In genomic region chr19:39842693-39843435, GRCh38 we compare ENCODE assay signal across 11 cellular contexts. TPM values are rescaled to one million over a fixed set of nuclear protein-coding genes. Genes with fewer than 3 reads are reported as not detected.
A peak's percentile ranks its signal among the peaks of the same experiment; 100 is the strongest.
DNase-seq lines count a peak whose midpoint lies in the region; ATAC-seq and TF ChIP-seq lines count a peak whose summit lies in the region.
"Had no signal": no experiment of that assay in that cellular context is flagged by ENCODE, and none has a peak within 500 bp of the region (broad histone marks: within the 10 kb centered on the region; RNA-seq: fewer than 3 reads in every experiment).

No MANE protein-coding gene starts in this region.

- no peaks in the 10 kb centered on the region for H3F3A ChIP-seq in PC-9 (ENCODE audit: insufficient read depth, low read depth)

- H2AFZ ChIP-seq in HCT116 (ENCODE audit: low read depth, low read length, poor library complexity, severe bottlenecking), result no peak overlapping the region
- no peak overlapping the region for H2AFZ ChIP-seq in PC-9

- H3K9me3 Mint-ChIP-seq in activated T-helper 1 cell treated with anti-CD3 and anti-CD28 coated beads, Interleukin-12 subunit alpha, Interleukin-12 subunit beta, Interleukin-2, Interleukin-4 antibody, amounts not matched to agents 30 ng/mL and 10 ng/mL and 1 ng/mL, durations not matched to agents 14 hours and 24 hours and 36 hours, result no peaks in the 10 kb centered on the region
- H3K9me3 Mint-ChIP-seq in naive thymus-derived CD4-positive, alpha-beta T cell, result no peaks in the 10 kb centered on the region

- H4K20me1 ChIP-seq in BLaER1 (peaks cover 80% of the 10 kb centered on the region), HCT116 (ENCODE audit: insufficient read depth) (peaks cover 24% of the 10 kb centered on the region; the same call in 1 of the 2 replicates), PC-9 (ENCODE audit: insufficient read depth) (peaks cover 59% of the 10 kb centered on the region)

- CTCF ChIA-PET in HCT116 (lab: Charles Lee) (interaction anchor here (0.9 to 2.2 kb wide), 4 partner anchors 11 to 170 kb away, joined by 3 to 15 read pairs (median 4); no protein-coding TSS in a partner anchor), PC-9 (lab: Charles Lee) (interaction anchor here (1.5 kb wide), 1 partner anchor 50 kb away, joined by 13 read pairs; no protein-coding TSS in a partner anchor)
- CTCF ChIA-PET in naive thymus-derived CD4-positive, alpha-beta T cell (lab: Charles Lee), result interaction anchor here (0.7 to 5.6 kb wide), 12 partner anchors 9 to 292 kb away, joined by 3 to 41 read pairs (median 4); partner anchors contain the start of genes DYRK1B and PSMC4

- intact Hi-C loops in HCT116 (cut with micrococcal nuclease), result loop anchor here (5.0 kb wide), 1 partner anchor 291 kb away; no protein-coding TSS in a partner anchor
- intact Hi-C loops in activated T-helper 1 cell treated with anti-CD3 and anti-CD28 coated beads, Interleukin-12 subunit alpha, Interleukin-12 subunit beta, Interleukin-2, Interleukin-4 antibody, amounts not matched to agents 30 ng/mL and 10 ng/mL and 1 ng/mL, durations not matched to agents 14 hours and 24 hours and 36 hours (cut with micrococcal nuclease), result loop anchor here (5.0 kb wide), 2 partner anchors 291 to 349 kb away; partner anchors contain the start of gene MAP3K10
- intact Hi-C loops in naive thymus-derived CD4-positive, alpha-beta T cell (cut with micrococcal nuclease), result loop anchor here (1.0 to 5.0 kb wide), 2 partner anchors 169 to 406 kb away; partner anchors contain the start of gene RPS16 (in 1 of the 2)
- intact Hi-C loops in sciatic nerve (cut with DNase I), result loop anchor here (10.0 kb wide), 2 partner anchors 78 to 308 kb away; partner anchors contain the start of gene EID2B
- intact Hi-C loops in PC-9 (cut with micrococcal nuclease; ENCODE audit: unreplicated experiment), result loop anchor here (5.0 kb wide), 2 partner anchors 171 to 291 kb away; no protein-coding TSS in a partner anchor

- peak overlapping the region; percentile 27 for H3K27ac Mint-ChIP-seq in activated T-helper 1 cell treated with anti-CD3 and anti-CD28 coated beads, Interleukin-12 subunit alpha, Interleukin-12 subunit beta, Interleukin-2, Interleukin-4 antibody, amounts not matched to agents 30 ng/mL and 10 ng/mL and 1 ng/mL, durations not matched to agents 14 hours and 24 hours and 36 hours
- H3K27ac Mint-ChIP-seq in naive thymus-derived CD4-positive, alpha-beta T cell, result peak overlapping the region in 8 of 9 donors; percentile 2 to 86 (median 74)

- no peaks in the 10 kb centered on the region for H3K9me3 ChIP-seq in BLaER1
- no peaks in the 10 kb centered on the region for H3K9me3 ChIP-seq in HCT116 (ENCODE audit: control insufficient read depth in 1 of 2, insufficient read depth in 1 of 2, low read depth in 1 of 2, low read length in 2 of 2)
- H3K9me3 ChIP-seq in naive thymus-derived CD4-positive, alpha-beta T cell (ENCODE audit: control insufficient read depth in 2 of 3, low read length in 3 of 3), result no peaks in the 10 kb centered on the region
- H3K9me3 ChIP-seq in PC-9 (ENCODE audit: insufficient read depth, low read depth), result no peaks in the 10 kb centered on the region
- H3K9me3 ChIP-seq: neutrophil, tibial nerve had no signal

- TF ChIP-seq POLR2A in HCT116 (IDR thresholded peaks at IDR 0.05; ENCODE audit: borderline replicate concordance, extremely low read depth, insufficient read depth, insufficient read length), result no peak

- no peak overlapping the region for H3K27ac ChIP-seq in BLaER1
- peak overlapping the region; percentile 24 for H3K27ac ChIP-seq in HCT116 (ENCODE audit: low read depth, low read length)
- H3K27ac ChIP-seq in naive thymus-derived CD4-positive, alpha-beta T cell (ENCODE audit: low read depth, low read length), result no peak overlapping the region
- no peak overlapping the region for H3K27ac ChIP-seq in PC-9
- H3K27ac ChIP-seq: neutrophil had no signal

- no peaks in the 10 kb centered on the region for H3K9me2 ChIP-seq in HCT116 (ENCODE audit: insufficient read depth)
- no peaks in the 10 kb centered on the region for H3K9me2 ChIP-seq in PC-9 (ENCODE audit: insufficient read depth)

- H3K36me3 Mint-ChIP-seq in activated T-helper 1 cell treated with anti-CD3 and anti-CD28 coated beads, Interleukin-12 subunit alpha, Interleukin-12 subunit beta, Interleukin-2, Interleukin-4 antibody, amounts not matched to agents 30 ng/mL and 10 ng/mL and 1 ng/mL, durations not matched to agents 14 hours and 24 hours and 36 hours (ENCODE audit: low read depth), result peaks cover 31% of the 10 kb centered on the region
- H3K36me3 Mint-ChIP-seq in naive thymus-derived CD4-positive, alpha-beta T cell, result peaks cover 0 to 15% (median 7%) of the 10 kb centered on the region in 5 donors

- H3K4me1 ChIP-seq in BLaER1 (peaks cover 47% of the 10 kb centered on the region), HCT116 (ENCODE audit: control insufficient read depth in 1 of 2, insufficient read depth in 2 of 2, low read length in 2 of 2) (peaks cover 28 to 39% of the 10 kb centered on the region in 2 experiments), PC-9 (replicated peaks; ENCODE audit: insufficient read depth) (peaks cover 23% of the 10 kb centered on the region)
- peaks cover 13 to 43% of the 10 kb centered on the region in 2 donors for H3K4me1 ChIP-seq in naive thymus-derived CD4-positive, alpha-beta T cell (ENCODE audit: control insufficient read depth in 2 of 2, insufficient read depth in 2 of 2, low read length in 2 of 2)

- peaks cover 49% of the 10 kb centered on the region for H3K4me1 Mint-ChIP-seq in activated T-helper 1 cell treated with anti-CD3 and anti-CD28 coated beads, Interleukin-12 subunit alpha, Interleukin-12 subunit beta, Interleukin-2, Interleukin-4 antibody, amounts not matched to agents 30 ng/mL and 10 ng/mL and 1 ng/mL, durations not matched to agents 14 hours and 24 hours and 36 hours (ENCODE audit: low read depth)
- peaks cover 39 to 62% (median 52%) of the 10 kb centered on the region in 7 donors for H3K4me1 Mint-ChIP-seq in naive thymus-derived CD4-positive, alpha-beta T cell

- BruUV-seq in HCT116 (replicated peaks; lab: Mats Ljungman, UMichigan) (no TSS peak), PC-9 (replicated peaks; lab: Mats Ljungman, UMichigan) (no TSS peak)

- H3K4me3 Mint-ChIP-seq in activated T-helper 1 cell treated with anti-CD3 and anti-CD28 coated beads, Interleukin-12 subunit alpha, Interleukin-12 subunit beta, Interleukin-2, Interleukin-4 antibody, amounts not matched to agents 30 ng/mL and 10 ng/mL and 1 ng/mL, durations not matched to agents 14 hours and 24 hours and 36 hours, result peak overlapping the region; percentile 20
- peak overlapping the region in 6 of 10 donors; percentile 28 to 66 (median 47) for H3K4me3 Mint-ChIP-seq in naive thymus-derived CD4-positive, alpha-beta T cell

- H3K4me2 ChIP-seq in BLaER1 (peak overlapping the region; percentile 92), HCT116 (ENCODE audit: low read length) (peak overlapping the region; percentile 24; the same call in 1 of the 2 replicates), PC-9 (no peak overlapping the region)

- POLR2A ChIA-PET in HCT116 (lab: Charles Lee) (no interaction called here), PC-9 (lab: Charles Lee; ENCODE audit: unreplicated experiment) (no interaction called here)
- POLR2A ChIA-PET in naive thymus-derived CD4-positive, alpha-beta T cell (lab: Charles Lee), result interaction anchor here (0.6 to 6.5 kb wide), 2 partner anchors 9 to 22 kb away, joined by 4 to 42 read pairs; partner anchors contain the start of gene DYRK1B

- H3K4me3 ChIP-seq in BLaER1 (no peak overlapping the region), HCT116 (replicated peaks in 1 of 2; ENCODE audit: low read depth in 1 of 2, low read length in 2 of 2) (no peak overlapping the region), PC-9 (no peak overlapping the region)
- no peak overlapping the region for H3K4me3 ChIP-seq in naive thymus-derived CD4-positive, alpha-beta T cell (ENCODE audit: low read length)

- no peak for TF ChIP-seq RAD21 in HCT116 (IDR thresholded peaks at IDR 0.05; ENCODE audit: low read depth)

- TF ChIP-seq CTCF in HCT116 (IDR thresholded peaks at IDR 0.05 in 2 of 3, conservative IDR thresholded peaks at IDR 0.05 in 1 of 3; ENCODE audit: borderline replicate concordance in 1 of 3, insufficient read depth in 1 of 3, low read depth in 2 of 3, low read length in 2 of 3) (no peak), PC-9 (conservative IDR thresholded peaks at IDR 0.05) (no peak; the same call in 1 of the 2 replicates), GM10266 (IDR thresholded peaks at IDR 0.05; ENCODE audit: control insufficient read depth, insufficient read depth, low read depth, missing control alignments) (no peak)

- H3K9ac ChIP-seq in BLaER1 (no peak overlapping the region), HCT116 (ENCODE audit: low read length) (peak overlapping the region; percentile 30)

- H3K79me2 ChIP-seq in HCT116 (ENCODE audit: insufficient read depth, low read length) (peaks cover 84% of the 10 kb centered on the region), PC-9 (ENCODE audit: low read depth) (peaks cover 62% of the 10 kb centered on the region)

- RAD21 ChIA-PET in HCT116 (lab: Charles Lee; ENCODE audit: low non-redundant PET in 1 of 2, low total read pairs in 2 of 2, uncharacterized antibody in 2 of 2, unreplicated experiment in 2 of 2), result no interaction called here

- H3K36me3 ChIP-seq in BLaER1 (peaks cover 35% of the 10 kb centered on the region), HCT116 (ENCODE audit: control insufficient read depth in 1 of 2, insufficient read depth in 2 of 2, low read length in 2 of 2) (peaks cover 20 to 26% of the 10 kb centered on the region in 2 experiments), PC-9 (ENCODE audit: low read depth) (peaks cover 18% of the 10 kb centered on the region)
- peaks cover 9 to 29% (median 10%) of the 10 kb centered on the region in 3 experiments for H3K36me3 ChIP-seq in naive thymus-derived CD4-positive, alpha-beta T cell (ENCODE audit: control insufficient read depth in 2 of 3, insufficient read depth in 3 of 3, low read length in 3 of 3)
- H3K36me3 ChIP-seq: neutrophil had no signal

- ATAC-seq in HCT116 (no peak), sciatic nerve (no peak), HG03025 (IDR thresholded peaks at IDR 0.05; ENCODE audit: low FRiP score, unreplicated experiment) (no peak)
- no peak for ATAC-seq in naive thymus-derived CD4-positive, alpha-beta T cell

- no peaks in the 10 kb centered on the region for H3K27me3 Mint-ChIP-seq in activated T-helper 1 cell treated with anti-CD3 and anti-CD28 coated beads, Interleukin-12 subunit alpha, Interleukin-12 subunit beta, Interleukin-2, Interleukin-4 antibody, amounts not matched to agents 30 ng/mL and 10 ng/mL and 1 ng/mL, durations not matched to agents 14 hours and 24 hours and 36 hours (ENCODE audit: insufficient read depth)
- H3K27me3 Mint-ChIP-seq in naive thymus-derived CD4-positive, alpha-beta T cell, result no peaks in the 10 kb centered on the region

- no peaks in the 10 kb centered on the region for H3K27me3 ChIP-seq in BLaER1
- no peaks in the 10 kb centered on the region for H3K27me3 ChIP-seq in HCT116 (ENCODE audit: insufficient read depth, low read length)
- H3K27me3 ChIP-seq in naive thymus-derived CD4-positive, alpha-beta T cell (ENCODE audit: control insufficient read depth in 2 of 2, insufficient read depth in 2 of 2, low read length in 2 of 2), result no peaks in the 10 kb centered on the region
- H3K27me3 ChIP-seq in PC-9 (ENCODE audit: insufficient read depth, low read depth), result no peaks in the 10 kb centered on the region
- H3K27me3 ChIP-seq: neutrophil, tibial nerve had no signal

- DNase-seq in HCT116 (ENCODE audit: low read depth, low spot score), result no peak
- DNase-seq in activated T-helper 1 cell treated with anti-CD3 and anti-CD28 coated beads, Interleukin-12 subunit alpha, Interleukin-12 subunit beta, Interleukin-2, Interleukin-4 antibody, amounts not matched to agents 30 ng/mL and 10 ng/mL and 1 ng/mL, durations not matched to agents 14 hours and 24 hours and 36 hours (ENCODE audit: low spot score), result no peak
- no peak for DNase-seq in naive thymus-derived CD4-positive, alpha-beta T cell
- no peak for DNase-seq in sciatic nerve (ENCODE audit: low spot score)
- no peak for DNase-seq in PC-9
- DNase-seq in GM10266 (ENCODE audit: extremely low spot score), result no peak
- DNase-seq: stimulated activated CD4-positive, alpha-beta T cell treated with anti-CD3 and anti-CD28 coated beads, Interleukin-2, amount 100 ng/mL, for 48 hours had no signal

RNA-seq across cellular contexts. Expression of gene FBL, which starts 3.3 kb away (rescaled TPM):
- 554 TPM for total RNA-seq in HCT116 (2021; ENCODE audit: unreplicated experiment)
- 750 and 878 TPM in 2 replicates for polyA plus RNA-seq in HCT116 (2012)
- total RNA-seq in activated T-helper 1 cell treated with anti-CD3 and anti-CD28 coated beads, Interleukin-12 subunit alpha, Interleukin-12 subunit beta, Interleukin-2, Interleukin-4 antibody, amounts not matched to agents 30 ng/mL and 10 ng/mL and 1 ng/mL, durations not matched to agents 14 hours and 24 hours and 36 hours, result 526 and 528 TPM in 2 replicates
- 100 to 1,000 TPM; 237 to 387 (median 369) TPM for total RNA-seq in naive thymus-derived CD4-positive, alpha-beta T cell
- polyA plus RNA-seq in naive thymus-derived CD4-positive, alpha-beta T cell, result 100 to 1,000 TPM; 222 to 241 TPM
- 132 TPM for total RNA-seq in sciatic nerve
- total RNA-seq in PC-9 (2021), result 437 and 498 TPM in 2 replicates

RNA-seq across cellular contexts. Expression of gene DYRK1B, which starts 8.9 kb away (rescaled TPM):
- total RNA-seq in HCT116 (2021; ENCODE audit: unreplicated experiment) (7.3 TPM), sciatic nerve (18.3 TPM), PC-9 (2021) (29.9 and 39.5 TPM in 2 replicates)
- 3.7 and 3.8 TPM in 2 replicates for polyA plus RNA-seq in HCT116 (2012)
- total RNA-seq in activated T-helper 1 cell treated with anti-CD3 and anti-CD28 coated beads, Interleukin-12 subunit alpha, Interleukin-12 subunit beta, Interleukin-2, Interleukin-4 antibody, amounts not matched to agents 30 ng/mL and 10 ng/mL and 1 ng/mL, durations not matched to agents 14 hours and 24 hours and 36 hours, result 4.2 and 5.5 TPM in 2 replicates
- total RNA-seq in naive thymus-derived CD4-positive, alpha-beta T cell, result 10 to 100 TPM; 12.3 to 38.9 (median 23.5) TPM
- polyA plus RNA-seq in naive thymus-derived CD4-positive, alpha-beta T cell, result 1 to 10 TPM; 3.0 to 8.4 TPM
